ENCODE assay signal across 8 cellular contexts in genomic region chr2:119517433-119517832, GRCh38. TPM values are rescaled to one million over a fixed set of nuclear protein-coding genes. Genes with fewer than 3 reads are reported as not detected.
DNase-seq lines count a peak whose midpoint lies in the region; ATAC-seq and TF ChIP-seq lines count a peak whose summit lies in the region.

No MANE protein-coding gene starts in this region.

- H3K4me3 ChIP-seq in PC-9 (no peak overlapping the region), adipocyte (ENCODE audit: low read length) (no peak overlapping the region)

- H3F3A ChIP-seq in PC-9 (ENCODE audit: insufficient read depth, low read depth), result no peaks in the 10 kb centered on the region

- no peaks in the 10 kb centered on the region for H3K9me3 ChIP-seq in PC-9 (ENCODE audit: insufficient read depth, low read depth)
- H3K9me3 ChIP-seq in adipocyte (ENCODE audit: control insufficient read depth, low read length), result peaks cover 4% of the 10 kb centered on the region

- no peak overlapping the region for H3K27ac ChIP-seq in PC-9

- POLR2A ChIA-PET in PC-9 (lab: Charles Lee; ENCODE audit: unreplicated experiment), result no interaction called here

- no peak overlapping the region for H3K4me2 ChIP-seq in PC-9

- DNase-seq in ELR (ENCODE audit: low read depth), result peak; percentile 60
- DNase-seq in GM20000 (ENCODE audit: low spot score), result peak; percentile 84
- DNase-seq in PC-9, result peak in 1 of 2 experiments; percentile 32
- peak; percentile 24 for DNase-seq in adipocyte (ENCODE audit: low read depth)
- DNase-seq in islet precursor cell, result peak; percentile 79
- DNase-seq in stimulated activated CD8-positive, alpha-beta memory T cell treated with anti-CD3 and anti-CD28 coated beads, Interleukin-4, amount 100 ng/mL, for 24 hours (ENCODE audit: low read depth), result peak; percentile 7

- H3K27me3 ChIP-seq in PC-9 (ENCODE audit: insufficient read depth, low read depth) (peaks cover 23% of the 10 kb centered on the region; the same call in 1 of the 2 replicates), adipocyte (replicated peaks; ENCODE audit: control insufficient read depth, insufficient read depth, low read length) (peaks cover 22% of the 10 kb centered on the region)

- H3K79me2 ChIP-seq in PC-9 (ENCODE audit: low read depth), result no peaks in the 10 kb centered on the region

- H3K36me3 ChIP-seq in PC-9 (ENCODE audit: low read depth), result no peaks in the 10 kb centered on the region
- no peaks in the 10 kb centered on the region for H3K36me3 ChIP-seq in adipocyte (ENCODE audit: control insufficient read depth, insufficient read depth, low read length, severe bottlenecking)

- CTCF ChIA-PET in PC-9 (lab: Charles Lee), result no interaction called here

- no peaks in the 10 kb centered on the region for H3K9me2 ChIP-seq in PC-9 (ENCODE audit: insufficient read depth)

- peak; percentile 69 for TF ChIP-seq CTCF in GM20000 (IDR thresholded peaks at IDR 0.05; ENCODE audit: extremely low read depth, missing control alignments)
- TF ChIP-seq CTCF in PC-9 (conservative IDR thresholded peaks at IDR 0.05), result peak; percentile 84

- H3K4me1 ChIP-seq in PC-9 (replicated peaks; ENCODE audit: insufficient read depth), result no peaks in the 10 kb centered on the region
- no peaks in the 10 kb centered on the region for H3K4me1 ChIP-seq in adipocyte (ENCODE audit: control insufficient read depth, insufficient read depth, low read length)

- H4K20me1 ChIP-seq in PC-9 (ENCODE audit: insufficient read depth), result no peaks in the 10 kb centered on the region

- no TSS peak for BruUV-seq in PC-9 (replicated peaks; lab: Mats Ljungman, UMichigan)

- no peak overlapping the region for H2AFZ ChIP-seq in PC-9

- intact Hi-C loops in PC-9 (cut with micrococcal nuclease; ENCODE audit: unreplicated experiment), result no loop called here

- ATAC-seq in HG03565 (IDR thresholded peaks at IDR 0.05; ENCODE audit: unreplicated experiment) (peak; percentile 80), GM19328 (IDR thresholded peaks at IDR 0.05; ENCODE audit: unreplicated experiment) (no peak)

- no peak overlapping the region for H3K9ac ChIP-seq in adipocyte (ENCODE audit: low read length)

RNA-seq across cellular contexts. Expression of gene SCTR, which starts 6.8 kb away (rescaled TPM):
- total RNA-seq in PC-9 (2021), result not detected in 2 replicates

RNA-seq across cellular contexts. Expression of gene CFAP221, which starts 26.8 kb away (rescaled TPM):
- not detected in 2 replicates for total RNA-seq in PC-9 (2021)
